In the genomic region with DNA sequence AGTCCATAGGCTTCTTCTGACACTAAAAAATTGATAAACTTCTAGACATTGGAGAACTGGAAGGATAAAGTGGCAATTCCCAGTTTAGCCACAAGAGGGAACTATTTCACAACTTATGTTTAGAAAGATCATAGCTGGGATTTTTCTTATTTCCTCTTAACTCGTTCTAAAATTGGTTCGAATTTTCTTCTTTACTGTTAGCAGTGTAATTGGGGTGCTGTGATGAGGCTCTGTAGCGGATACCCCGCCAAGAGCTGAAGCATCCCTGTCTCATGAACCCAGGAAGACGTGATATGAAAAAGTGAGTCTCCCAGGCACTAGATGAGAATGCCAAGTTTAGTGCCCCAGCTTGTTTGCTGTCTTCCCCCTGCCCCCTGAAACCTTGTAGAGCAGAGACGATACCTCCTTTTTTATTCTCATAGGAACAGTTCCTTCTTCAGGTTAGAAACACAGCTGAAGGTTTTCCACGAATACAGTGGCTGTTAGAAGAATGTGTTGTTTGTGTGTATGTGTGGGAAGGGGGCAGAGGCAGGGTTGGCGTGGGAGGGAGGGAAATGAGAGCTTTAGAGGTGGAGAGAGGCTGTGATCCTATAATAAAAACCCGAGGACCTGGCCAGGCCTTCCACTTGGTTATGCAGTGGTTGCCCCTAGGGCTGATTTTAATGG, we compare ENCODE assay signal across 8 cellular contexts.
DNase-seq lines count a peak whose midpoint lies in the region; ATAC-seq and TF ChIP-seq lines count a peak whose summit lies in the region.

No MANE protein-coding gene starts in this region.

- peak overlapping the region in 1 of 10 donors; percentile 0 for H3K27ac ChIP-seq in heart right ventricle

- H3K27ac Mint-ChIP-seq in activated CD4-positive, alpha-beta memory T cell treated with anti-CD3 and anti-CD28 coated beads, Interleukin-2, amount 10 ng/mL, durations not matched to agents 7 days and 5 days: no peak overlapping the region

- H3K4me1 Mint-ChIP-seq in activated CD4-positive, alpha-beta memory T cell treated with anti-CD3 and anti-CD28 coated beads, Interleukin-2, amount 10 ng/mL, durations not matched to agents 7 days and 5 days: peaks cover 1% of the 10 kb centered on the region

- WGBS in heart right ventricle, 2 donors: 6 to 8% methylated on average over 9 of the region's 9 CpGs

- H3K36me3 Mint-ChIP-seq in activated CD4-positive, alpha-beta memory T cell treated with anti-CD3 and anti-CD28 coated beads, Interleukin-2, amount 10 ng/mL, durations not matched to agents 7 days and 5 days (ENCODE audit: low read depth): no peaks in the 10 kb centered on the region

- CTCF ChIA-PET in activated CD4-positive, alpha-beta memory T cell treated with anti-CD3 and anti-CD28 coated beads, Interleukin-2, amount 10 ng/mL, durations not matched to agents 7 days and 5 days (lab: Charles Lee): interaction anchor here (0.7 to 2.6 kb wide), 11 partner anchors 9 to 800 kb away, joined by 3 to 20 read pairs (median 3); no protein-coding TSS in a partner anchor

- H3K9me3 ChIP-seq in heart right ventricle: no peaks in the 10 kb centered on the region

- H3K4me3 Mint-ChIP-seq in activated CD4-positive, alpha-beta memory T cell treated with anti-CD3 and anti-CD28 coated beads, Interleukin-2, amount 10 ng/mL, durations not matched to agents 7 days and 5 days: no peak overlapping the region

- H3K27me3 ChIP-seq in heart right ventricle: no peaks in the 10 kb centered on the region

- H3K4me3 ChIP-seq in NB4 (ENCODE audit: low read depth, low read length) (no peak overlapping the region), heart right ventricle (peak overlapping the region in 6 of 10 donors; percentile 6 to 27 (median 19)), retinal pigment epithelial cell (ENCODE audit: low read length) (no peak overlapping the region)

- peak; percentile 40 for DNase-seq in AG20443 (ENCODE audit: low spot score)
- DNase-seq in NB4 (ENCODE audit: low read depth): peak; percentile 51
- DNase-seq in activated CD8-positive, alpha-beta memory T cell treated with anti-CD3 and anti-CD28 coated beads, Interleukin-2, amount 50 U/mL, for 1 hour (ENCODE audit: extremely low read depth): peak; percentile 3
- peak in 1 of 2 donors; percentile 24 for DNase-seq in heart right ventricle
- no peak for DNase-seq in retinal pigment epithelial cell (ENCODE audit: low read depth)
- DNase-seq in activated CD4-positive, alpha-beta memory T cell treated with anti-CD3 and anti-CD28 coated beads, Interleukin-2, amount 10 ng/mL, durations not matched to agents 7 days and 5 days: no peak

- H3K9me3 Mint-ChIP-seq in activated CD4-positive, alpha-beta memory T cell treated with anti-CD3 and anti-CD28 coated beads, Interleukin-2, amount 10 ng/mL, durations not matched to agents 7 days and 5 days: no peaks in the 10 kb centered on the region

- intact Hi-C loops in heart right ventricle (cut with DNase I): loop anchor here in 7 of 10 donors (1.0 to 10.0 kb wide), 4 partner anchors 799 to 801 kb away; no protein-coding TSS in a partner anchor

- ATAC-seq in heart right ventricle (peak in 5 of 8 donors; percentile 19 to 58 (median 38)), HG03159 (IDR thresholded peaks at IDR 0.05; ENCODE audit: unreplicated experiment) (no peak)

- H3K4me1 ChIP-seq in heart right ventricle: peaks cover 0 to 12% (median 6%) of the 10 kb centered on the region in 9 donors

- no peak for TF ChIP-seq POLR2A in NB4 (IDR thresholded peaks at IDR 0.05; ENCODE audit: extremely low read depth, insufficient read length)

- TF ChIP-seq CTCF in GM12874 (IDR thresholded peaks at IDR 0.05; ENCODE audit: insufficient read depth, low read depth, low read length) (peak; percentile 39; the same call in 1 of the 2 replicates), NB4 (IDR thresholded peaks at IDR 0.05; ENCODE audit: low read depth, low read length) (peak; percentile 46), heart right ventricle (IDR thresholded peaks at IDR 0.05) (peak; percentile 61 to 90 (median 87)), retinal pigment epithelial cell (conservative IDR thresholded peaks at IDR 0.05; ENCODE audit: low read depth, low read length) (peak; percentile 76)

- POLR2A ChIA-PET in activated CD4-positive, alpha-beta memory T cell treated with anti-CD3 and anti-CD28 coated beads, Interleukin-2, amount 10 ng/mL, durations not matched to agents 7 days and 5 days (lab: Charles Lee): no interaction called here

- H3K27me3 Mint-ChIP-seq in activated CD4-positive, alpha-beta memory T cell treated with anti-CD3 and anti-CD28 coated beads, Interleukin-2, amount 10 ng/mL, durations not matched to agents 7 days and 5 days: peaks cover 6% of the 10 kb centered on the region

- H3K36me3 ChIP-seq in heart right ventricle: no peaks in the 10 kb centered on the region

Comparison
In these comparisons a context has a peak if more than half of its experiments do, and no peak if none do; other contexts are left out.
1. DNase-seq: peak in AG20443 (single experiment), NB4 (single experiment) and activated CD8-positive, alpha-beta memory T cell treated with anti-CD3 and anti-CD28 coated beads, Interleukin-2, amount 50 U/mL, for 1 hour (single experiment); none in retinal pigment epithelial cell (single experiment) and activated CD4-positive, alpha-beta memory T cell treated with anti-CD3 and anti-CD28 coated beads, Interleukin-2, amount 10 ng/mL, durations not matched to agents 7 days and 5 days (single experiment).
2. H3K4me3 ChIP-seq: peak in heart right ventricle (6 of 10); none in NB4 (single experiment) and retinal pigment epithelial cell (single experiment).
3. Peak in every context shown above with its lines, with median percentiles within 50 percentile points of each other: CTCF ChIP-seq.